Comparison of ENCODE assay signal across 17 cellular contexts in genomic region chr17:41393826-41394225, GRCh38. TPM values are rescaled to one million over a fixed set of nuclear protein-coding genes. Genes with fewer than 3 reads are reported as not detected.
DNase-seq lines count a peak whose midpoint lies in the region; ATAC-seq, FAIRE-seq and TF ChIP-seq lines count a peak whose summit lies in the region.
"Had no signal": no experiment of that assay in that cellular context is flagged by ENCODE, and none has a peak within 500 bp of the region (broad histone marks: within the 10 kb centered on the region; RNA-seq: fewer than 3 reads in every experiment).

No MANE protein-coding gene starts in this region.

- H3K9me3 ChIP-seq in keratinocyte (ENCODE audit: control insufficient read depth, low read depth, low read length) = no peaks in the 10 kb centered on the region
- H3K9me3 ChIP-seq: BLaER1 treated with 17β-estradiol and CSF1 and Interleukin-3, amounts not matched to agents 10 nM and 100 nM had no signal

- no peaks in the 10 kb centered on the region for H3K36me3 Mint-ChIP-seq in natural killer cell treated with Interleukin-12 subunit alpha and Interleukin-12 subunit beta and Interleukin-15 and Interleukin-18, amount 100 ng/mL, for 72 hours
- no peaks in the 10 kb centered on the region for H3K36me3 Mint-ChIP-seq in natural killer cell
- H3K36me3 Mint-ChIP-seq in activated naive CD8-positive, alpha-beta T cell treated with anti-CD3 and anti-CD28 coated beads for 36 hours = no peaks in the 10 kb centered on the region
- H3K36me3 Mint-ChIP-seq: CD4-positive, CD25-positive, alpha-beta regulatory T cell had no signal

- peaks cover 60% of the 10 kb centered on the region for H3K4me1 ChIP-seq in keratinocyte (ENCODE audit: control insufficient read depth, extremely low read depth, insufficient read depth, low read length)

- peak; percentile 55 for FAIRE-seq in keratinocyte (lab: Jason Lieb, UNC)
- FAIRE-seq: GM12878, GM18507, HepG2 had no signal

- H3K4me3 ChIP-seq in keratinocyte (ENCODE audit: control insufficient read depth in 2 of 3, extremely low read depth in 1 of 3, insufficient read depth in 2 of 3, low read depth in 1 of 3, low read length in 3 of 3) = peak overlapping the region in 1 of 3 experiments; percentile 29
- H3K4me3 ChIP-seq: BLaER1 treated with 17β-estradiol and CSF1 and Interleukin-3, amounts not matched to agents 10 nM and 100 nM; GM12878; GM23338 had no signal

- no peak overlapping the region for H3K4me3 Mint-ChIP-seq in natural killer cell treated with Interleukin-12 subunit alpha and Interleukin-12 subunit beta and Interleukin-15 and Interleukin-18, amount 100 ng/mL, for 72 hours
- no peak overlapping the region for H3K4me3 Mint-ChIP-seq in natural killer cell
- H3K4me3 Mint-ChIP-seq in activated naive CD8-positive, alpha-beta T cell treated with anti-CD3 and anti-CD28 coated beads for 36 hours = no peak overlapping the region
- H3K4me3 Mint-ChIP-seq: CD4-positive, CD25-positive, alpha-beta regulatory T cell; GM23338 had no signal

- H3K27me3 Mint-ChIP-seq in natural killer cell treated with Interleukin-12 subunit alpha and Interleukin-12 subunit beta and Interleukin-15 and Interleukin-18, amount 100 ng/mL, for 72 hours = peaks cover 21 to 33% of the 10 kb centered on the region in 2 donors
- H3K27me3 Mint-ChIP-seq in natural killer cell (ENCODE audit: low read depth in 2 of 2) = peaks cover 11 to 30% of the 10 kb centered on the region in 2 donors
- no peaks in the 10 kb centered on the region for H3K27me3 Mint-ChIP-seq in activated naive CD8-positive, alpha-beta T cell treated with anti-CD3 and anti-CD28 coated beads for 36 hours

- no peak overlapping the region for H2AFZ ChIP-seq in keratinocyte (ENCODE audit: control insufficient read depth, low read length)
- H2AFZ ChIP-seq: GM23338 had no signal

- no peaks in the 10 kb centered on the region for H3K4me1 Mint-ChIP-seq in natural killer cell treated with Interleukin-12 subunit alpha and Interleukin-12 subunit beta and Interleukin-15 and Interleukin-18, amount 100 ng/mL, for 72 hours (ENCODE audit: low read depth in 2 of 2)
- H3K4me1 Mint-ChIP-seq in natural killer cell = no peaks in the 10 kb centered on the region
- H3K4me1 Mint-ChIP-seq in activated naive CD8-positive, alpha-beta T cell treated with anti-CD3 and anti-CD28 coated beads for 36 hours = no peaks in the 10 kb centered on the region
- H3K4me1 Mint-ChIP-seq: CD4-positive, CD25-positive, alpha-beta regulatory T cell; GM23338 had no signal

- no peaks in the 10 kb centered on the region for H3K27me3 ChIP-seq in keratinocyte (ENCODE audit: control insufficient read depth, extremely low read depth, insufficient read depth, low read length)
- H3K27me3 ChIP-seq: BLaER1 treated with 17β-estradiol and CSF1 and Interleukin-3, amounts not matched to agents 10 nM and 100 nM had no signal

- dilution Hi-C loops in keratinocyte (cut with MboI; ENCODE audit: extremely low pct_ligation_motif_present, low sequenced_read_pairs) = no loop called here

- ATAC-seq in natural killer cell treated with Interleukin-12 subunit alpha and Interleukin-12 subunit beta and Interleukin-15 and Interleukin-18, amount 100 ng/mL, for 72 hours = no peak
- ATAC-seq in natural killer cell (no peak), GM19324 (IDR thresholded peaks at IDR 0.05; ENCODE audit: low FRiP score, unreplicated experiment) (no peak)
- ATAC-seq: GM12878, GM23338, HepG2 had no signal

- H3K36me3 ChIP-seq in keratinocyte (ENCODE audit: control insufficient read depth in 2 of 2, extremely low read depth in 1 of 2, insufficient read depth in 2 of 2, low read length in 2 of 2) = peaks cover 0 to 1% of the 10 kb centered on the region in 2 experiments
- H3K36me3 ChIP-seq: BLaER1 treated with 17β-estradiol and CSF1 and Interleukin-3, amounts not matched to agents 10 nM and 100 nM had no signal

- TF ChIP-seq CTCF in natural killer cell (IDR thresholded peaks at IDR 0.05) (no peak), keratinocyte (optimal IDR thresholded peaks at IDR 0.05 in 1 of 3, IDR thresholded peaks at IDR 0.05 in 1 of 3, conservative IDR thresholded peaks at IDR 0.05 in 1 of 3; ENCODE audit: extremely low read depth in 1 of 3, insufficient read depth in 2 of 3, low read length in 3 of 3) (no peak)

- H3K27ac Mint-ChIP-seq in natural killer cell treated with Interleukin-12 subunit alpha and Interleukin-12 subunit beta and Interleukin-15 and Interleukin-18, amount 100 ng/mL, for 72 hours = no peak overlapping the region
- H3K27ac Mint-ChIP-seq in natural killer cell = no peak overlapping the region
- no peak overlapping the region for H3K27ac Mint-ChIP-seq in activated naive CD8-positive, alpha-beta T cell treated with anti-CD3 and anti-CD28 coated beads for 36 hours
- H3K27ac Mint-ChIP-seq: GM23338 had no signal

- peaks cover 11% of the 10 kb centered on the region for H3K79me2 ChIP-seq in keratinocyte (ENCODE audit: control insufficient read depth, insufficient read depth, low read length)

- H3K9me3 Mint-ChIP-seq in natural killer cell treated with Interleukin-12 subunit alpha and Interleukin-12 subunit beta and Interleukin-15 and Interleukin-18, amount 100 ng/mL, for 72 hours = no peaks in the 10 kb centered on the region
- no peaks in the 10 kb centered on the region for H3K9me3 Mint-ChIP-seq in natural killer cell
- H3K9me3 Mint-ChIP-seq in activated naive CD8-positive, alpha-beta T cell treated with anti-CD3 and anti-CD28 coated beads for 36 hours = no peaks in the 10 kb centered on the region
- H3K9me3 Mint-ChIP-seq: GM23338 had no signal

- H4K20me1 ChIP-seq in keratinocyte (ENCODE audit: control insufficient read depth, extremely low read depth, insufficient read depth, low read length) = no peaks in the 10 kb centered on the region
- H4K20me1 ChIP-seq: BLaER1 treated with 17β-estradiol and CSF1 and Interleukin-3, amounts not matched to agents 10 nM and 100 nM had no signal

- peak overlapping the region; percentile 67 for H3K9ac ChIP-seq in keratinocyte (ENCODE audit: control insufficient read depth, extremely low read depth, insufficient read depth, low read length)
- H3K9ac ChIP-seq: BLaER1 treated with 17β-estradiol and CSF1 and Interleukin-3, amounts not matched to agents 10 nM and 100 nM had no signal

- H3K27ac ChIP-seq in epithelial cell of prostate (peak overlapping the region; percentile 92), keratinocyte (ENCODE audit: control insufficient read depth, insufficient read depth, low read length) (peak overlapping the region; percentile 95)
- H3K27ac ChIP-seq: BLaER1 treated with 17β-estradiol and CSF1 and Interleukin-3, amounts not matched to agents 10 nM and 100 nM had no signal

- DNase-seq in natural killer cell treated with Interleukin-12 subunit alpha and Interleukin-12 subunit beta and Interleukin-15 and Interleukin-18, amount 100 ng/mL, for 72 hours (ENCODE audit: low spot score) = peak; percentile 37
- no peak for DNase-seq in natural killer cell
- DNase-seq in epithelial cell of prostate (ENCODE audit: low read depth, low spot score) = no peak
- DNase-seq in keratinocyte (ENCODE audit: low read depth, low spot score) = no peak
- DNase-seq in retina = no peak
- DNase-seq in activated naive CD8-positive, alpha-beta T cell treated with anti-CD3 and anti-CD28 coated beads for 36 hours = no peak
- DNase-seq: ACHN; CD4-positive, CD25-positive, alpha-beta regulatory T cell; DMS53; H7 had no signal

- intact Hi-C loops in natural killer cell (cut with micrococcal nuclease) = no loop called here

- no peaks in the 10 kb centered on the region for H3K9me1 ChIP-seq in keratinocyte (ENCODE audit: control insufficient read depth, extremely low read depth, insufficient read depth, low read length)

- peak overlapping the region; percentile 73 for H3K4me2 ChIP-seq in keratinocyte (ENCODE audit: control insufficient read depth, extremely low read depth, insufficient read depth, low read depth, low read length)
- H3K4me2 ChIP-seq: BLaER1 treated with 17β-estradiol and CSF1 and Interleukin-3, amounts not matched to agents 10 nM and 100 nM; GM23338 had no signal

RNA-seq across cellular contexts. Expression of gene KRT31, which starts 3.6 kb away (rescaled TPM):
- total RNA-seq in natural killer cell treated with Interleukin-12 subunit alpha and Interleukin-12 subunit beta and Interleukin-15 and Interleukin-18, amount 100 ng/mL, for 72 hours = not detected
- total RNA-seq in natural killer cell = not detected
- 20.5 to 45.2 TPM (median 24.9 TPM) in 3 replicates for polyA plus RNA-seq in keratinocyte
- 36.3 TPM for polyA plus RNA-seq in keratinocyte (2011; ENCODE audit: low read depth)
- polyA plus RNA-seq in keratinocyte (2011; cell fraction: cytosol; rRNA removed) = 18.3 and 32.3 TPM in 2 replicates
- 21.8 and 23.4 TPM in 2 replicates for polyA plus RNA-seq in keratinocyte (2011; cell fraction: nucleus; rRNA removed)
- 59.4 and 64.5 TPM in 2 replicates for polyA plus RNA-seq in keratinocyte (2012; ENCODE audit: low replicate concordance)
- polyA minus RNA-seq in keratinocyte = 40.6 to 89.9 TPM (median 51.7 TPM) in 3 replicates
- polyA minus RNA-seq in keratinocyte (2011; cell fraction: cytosol; rRNA and poly(A)+ RNA removed) = 48.3 TPM
- polyA minus RNA-seq in keratinocyte (2011; cell fraction: nucleus; rRNA and poly(A)+ RNA removed) = 12.6 and 18.7 TPM in 2 replicates
- not detected for total RNA-seq in activated naive CD8-positive, alpha-beta T cell treated with anti-CD3 and anti-CD28 coated beads for 36 hours
- total RNA-seq: A172; CD4-positive, CD25-positive, alpha-beta regulatory T cell; GM12878; GM23338; H7; HepG2 had no signal
- polyA plus RNA-seq: CD4-positive, CD25-positive, alpha-beta regulatory T cell; GM12878; GM23338 had no signal

RNA-seq across cellular contexts. Expression of gene KRT34, which starts 11.7 kb away (rescaled TPM):
- not detected for total RNA-seq in natural killer cell treated with Interleukin-12 subunit alpha and Interleukin-12 subunit beta and Interleukin-15 and Interleukin-18, amount 100 ng/mL, for 72 hours
- total RNA-seq in natural killer cell = not detected
- polyA plus RNA-seq in keratinocyte = 4.4 to 4.8 TPM (median 4.6 TPM) in 3 replicates
- 68.2 TPM for polyA plus RNA-seq in keratinocyte (2011; ENCODE audit: low read depth)
- polyA plus RNA-seq in keratinocyte (2011; cell fraction: cytosol; rRNA removed) = 5.4 and 6.3 TPM in 2 replicates
- 8.0 and 8.4 TPM in 2 replicates for polyA plus RNA-seq in keratinocyte (2011; cell fraction: nucleus; rRNA removed)
- polyA plus RNA-seq in keratinocyte (2012; ENCODE audit: low replicate concordance) = 3.9 and 45.5 TPM in 2 replicates
- polyA minus RNA-seq in keratinocyte = 2.2 to 4.2 TPM (median 3.2 TPM) in 3 replicates
- polyA minus RNA-seq in keratinocyte (2011; cell fraction: cytosol; rRNA and poly(A)+ RNA removed) = 3.3 TPM
- 2.9 and 3.3 TPM in 2 replicates for polyA minus RNA-seq in keratinocyte (2011; cell fraction: nucleus; rRNA and poly(A)+ RNA removed)
- total RNA-seq in activated naive CD8-positive, alpha-beta T cell treated with anti-CD3 and anti-CD28 coated beads for 36 hours = not detected
- total RNA-seq: CD4-positive, CD25-positive, alpha-beta regulatory T cell; GM12878; GM23338; H7; HepG2 had no signal
- polyA plus RNA-seq: CD4-positive, CD25-positive, alpha-beta regulatory T cell; GM12878; GM23338; HepG2 had no signal

RNA-seq across cellular contexts. Expression of gene KRT33B, which starts 24.2 kb away (rescaled TPM):
- not detected for total RNA-seq in natural killer cell treated with Interleukin-12 subunit alpha and Interleukin-12 subunit beta and Interleukin-15 and Interleukin-18, amount 100 ng/mL, for 72 hours
- not detected for total RNA-seq in natural killer cell
- 0.18 to 0.33 TPM (median 0.21 TPM) in 3 replicates for polyA plus RNA-seq in keratinocyte
- polyA plus RNA-seq in keratinocyte (2011; ENCODE audit: low read depth) = 0.32 TPM
- polyA plus RNA-seq in keratinocyte (2011; cell fraction: cytosol; rRNA removed) = 0.11 and 0.34 TPM in 2 replicates
- 0.11 and 0.13 TPM in 2 replicates for polyA plus RNA-seq in keratinocyte (2011; cell fraction: nucleus; rRNA removed)
- 0.26 and 0.80 TPM in 2 replicates for polyA plus RNA-seq in keratinocyte (2012; ENCODE audit: low replicate concordance)
- 0.33 to 0.35 TPM in 2 of 3 replicates, not detected in the other for polyA minus RNA-seq in keratinocyte
- polyA minus RNA-seq in keratinocyte (2011; cell fraction: cytosol; rRNA and poly(A)+ RNA removed) = not detected
- 0.32 TPM in 1 of 2 replicates, not detected in the other for polyA minus RNA-seq in keratinocyte (2011; cell fraction: nucleus; rRNA and poly(A)+ RNA removed)
- not detected for total RNA-seq in activated naive CD8-positive, alpha-beta T cell treated with anti-CD3 and anti-CD28 coated beads for 36 hours
- total RNA-seq: A172; CD4-positive, CD25-positive, alpha-beta regulatory T cell; GM12878; GM23338; H7; HepG2 had no signal
- polyA plus RNA-seq: CD4-positive, CD25-positive, alpha-beta regulatory T cell; GM12878; GM23338; HepG2 had no signal

RNA-seq across cellular contexts. Expression of gene KRT37, which starts 30.6 kb away (rescaled TPM):
- not detected for total RNA-seq in natural killer cell treated with Interleukin-12 subunit alpha and Interleukin-12 subunit beta and Interleukin-15 and Interleukin-18, amount 100 ng/mL, for 72 hours
- not detected for total RNA-seq in natural killer cell
- 0.03 to 0.08 TPM (median 0.04 TPM) in 3 replicates for polyA plus RNA-seq in keratinocyte
- 0.54 TPM for polyA plus RNA-seq in keratinocyte (2011; ENCODE audit: low read depth)
- 0.06 and 0.08 TPM in 2 replicates for polyA plus RNA-seq in keratinocyte (2011; cell fraction: cytosol; rRNA removed)
- not detected in 2 replicates for polyA plus RNA-seq in keratinocyte (2011; cell fraction: nucleus; rRNA removed)
- polyA plus RNA-seq in keratinocyte (2012; ENCODE audit: low replicate concordance) = 0.13 and 1.1 TPM in 2 replicates
- 1.0 TPM in 1 of 3 replicates, not detected in the others for polyA minus RNA-seq in keratinocyte
- not detected for polyA minus RNA-seq in keratinocyte (2011; cell fraction: cytosol; rRNA and poly(A)+ RNA removed)
- not detected in 2 replicates for polyA minus RNA-seq in keratinocyte (2011; cell fraction: nucleus; rRNA and poly(A)+ RNA removed)
- total RNA-seq in activated naive CD8-positive, alpha-beta T cell treated with anti-CD3 and anti-CD28 coated beads for 36 hours = not detected
- total RNA-seq: A172; CD4-positive, CD25-positive, alpha-beta regulatory T cell; GM12878; GM23338; H7; HepG2 had no signal
- polyA plus RNA-seq: CD4-positive, CD25-positive, alpha-beta regulatory T cell; GM12878; GM23338 had no signal

RNA-seq across cellular contexts. Expression of gene KRT33A, which starts 43.2 kb away (rescaled TPM):
- not detected for total RNA-seq in natural killer cell treated with Interleukin-12 subunit alpha and Interleukin-12 subunit beta and Interleukin-15 and Interleukin-18, amount 100 ng/mL, for 72 hours
- total RNA-seq in natural killer cell = not detected
- polyA plus RNA-seq in keratinocyte = 0.14 TPM in 1 of 3 replicates, not detected in the others
- polyA plus RNA-seq in keratinocyte (2011; ENCODE audit: low read depth) = not detected
- 0.10 and 0.15 TPM in 2 replicates for polyA plus RNA-seq in keratinocyte (2011; cell fraction: cytosol; rRNA removed)
- 0.09 TPM in 1 of 2 replicates, not detected in the other for polyA plus RNA-seq in keratinocyte (2011; cell fraction: nucleus; rRNA removed)
- polyA plus RNA-seq in keratinocyte (2012; ENCODE audit: low replicate concordance) = not detected in 2 replicates
- polyA minus RNA-seq in keratinocyte = not detected in 3 replicates
- polyA minus RNA-seq in keratinocyte (2011; cell fraction: cytosol; rRNA and poly(A)+ RNA removed) = not detected
- polyA minus RNA-seq in keratinocyte (2011; cell fraction: nucleus; rRNA and poly(A)+ RNA removed) = not detected in 2 replicates
- total RNA-seq in activated naive CD8-positive, alpha-beta T cell treated with anti-CD3 and anti-CD28 coated beads for 36 hours = not detected
- total RNA-seq: A172; CD4-positive, CD25-positive, alpha-beta regulatory T cell; GM12878; GM23338; H7; HepG2 had no signal
- polyA plus RNA-seq: CD4-positive, CD25-positive, alpha-beta regulatory T cell; GM12878; GM23338; HepG2 had no signal
